Comparison of ENCODE assay signal across 1 cellular context in genomic region chr11:94876222-94876621, GRCh38.
TF ChIP-seq lines count a peak whose summit lies in the region.

No MANE protein-coding gene starts in this region.

TF ChIP-seq in IMR-90, 13 proteins besides CTCF, POLR2A, EP300 and RAD21 (continued from another document):
- TF ChIP-seq MAZ (IDR thresholded peaks at IDR 0.05; ENCODE audit: borderline replicate concordance, low read depth, low read length): no peak
TF ChIP-seq in IMR-90: peak in this region for 0.
